In genomic region chr5:145869753-145870152, GRCh38 we compare ENCODE assay signal across 37 cellular contexts. TPM values are rescaled to one million over a fixed set of nuclear protein-coding genes. Genes with fewer than 3 reads are reported as not detected.
"Had no signal": no experiment of that assay in that cellular context is flagged by ENCODE, and none has a peak within 500 bp of the region (broad histone marks: within the 10 kb centered on the region; RNA-seq: fewer than 3 reads in every experiment).

No MANE protein-coding gene starts in this region.

- H3K36me3 ChIP-seq: adrenal gland, ascending aorta, brain microvascular endothelial cell, breast epithelium, cardiac muscle cell had no signal

- ATAC-seq: activated naive CD4-positive, alpha-beta T cell treated with anti-CD3 and anti-CD28 coated beads, Interleukin-2, amount 50 U/mL, for 72 hours; activated naive CD8-positive, alpha-beta T cell treated with anti-CD3 and anti-CD28 coated beads, Interleukin-2, amount 50 U/mL, for 24 hours; activated T-cell treated with anti-CD3 and anti-CD28 coated beads, Interleukin-2, amount 50 U/mL, for 4 hours; activated T-cell treated with anti-CD3 and anti-CD28 coated beads, Interleukin-2, amount 50 U/mL, for 72 hours; activated T-helper 17 cell treated with anti-CD3 and anti-CD28 coated beads, Interleukin-2, amount 50 U/mL, for 72 hours; body of pancreas had no signal

- DNase-seq: activated effector memory CD4-positive, alpha-beta T cell treated with anti-CD3 and anti-CD28 coated beads, Interleukin-2, amount 50 U/mL, for 16 hours; activated effector memory CD4-positive, alpha-beta T cell treated with Interleukin-2 at 50 U/mL for 16 hours; activated gamma-delta T cell; activated gamma-delta T cell treated with Interleukin-2 at 50 U/mL for 16 hours; activated naive CD4-positive, alpha-beta T cell; activated naive CD4-positive, alpha-beta T cell treated with anti-CD3 and anti-CD28 coated beads for 36 hours; activated naive CD4-positive, alpha-beta T cell treated with anti-CD3 and anti-CD28 coated beads, Interleukin-2, amount 10 ng/mL, durations not matched to agents 7 days and 5 days; activated naive CD4-positive, alpha-beta T cell treated with anti-CD3 and anti-CD28 coated beads, Interleukin-2, amount 50 U/mL, for 16 hours; activated naive CD4-positive, alpha-beta T cell treated with Interleukin-2 at 50 U/mL for 16 hours; activated naive CD8-positive, alpha-beta T cell treated with anti-CD3 and anti-CD28 coated beads for 36 hours; activated naive CD8-positive, alpha-beta T cell treated with anti-CD3 and anti-CD28 coated beads, Interleukin-2, amount 10 ng/mL, durations not matched to agents 7 days and 5 days; activated naive CD8-positive, alpha-beta T cell treated with anti-CD3 and anti-CD28 coated beads, Interleukin-2, amount 50 U/mL, for 24 hours; activated T-cell treated with anti-CD3 and anti-CD28 coated beads, Interleukin-2, amount 50 U/mL, for 1 hour; activated T-cell treated with anti-CD3 and anti-CD28 coated beads, Interleukin-2, amount 50 U/mL, for 24 hours; activated T-cell treated with anti-CD3 and anti-CD28 coated beads, Interleukin-2, amount 50 U/mL, for 4 hours; activated T-cell treated with anti-CD3 and anti-CD28 coated beads, Interleukin-2, amount 50 U/mL, for 48 hours; activated T-cell treated with anti-CD3 and anti-CD28 coated beads, Interleukin-2, amount 50 U/mL, for 72 hours; adrenal gland; amniotic stem cell; amygdala; anterior cingulate cortex; aorta; body of pancreas; brain microvascular endothelial cell; caudate nucleus; central memory CD4-positive, alpha-beta T cell; cerebellar nuclear complex had no signal

- H3K27me3 ChIP-seq: adrenal gland, ascending aorta, body of pancreas, brain microvascular endothelial cell, breast epithelium, cardiac muscle cell had no signal

- H3K4me1 ChIP-seq: adrenal gland, ascending aorta, body of pancreas, breast epithelium had no signal

- H3K27ac ChIP-seq: adrenal gland, ascending aorta, body of pancreas, brain microvascular endothelial cell, breast epithelium, cardiac muscle cell had no signal

- H3K9me3 ChIP-seq: adrenal gland, ascending aorta, body of pancreas, breast epithelium had no signal

- H3K4me3 ChIP-seq: adrenal gland, ascending aorta, body of pancreas, breast epithelium, cardiac muscle cell had no signal

RNA-seq across cellular contexts. Expression of gene GRXCR2, which starts 3.1 kb away (rescaled TPM):
- total RNA-seq: activated naive CD4-positive, alpha-beta T cell treated with anti-CD3 and anti-CD28 coated beads for 36 hours; activated naive CD4-positive, alpha-beta T cell treated with anti-CD3 and anti-CD28 coated beads, Interleukin-2, amount 50 U/mL, for 72 hours; activated naive CD8-positive, alpha-beta T cell treated with anti-CD3 and anti-CD28 coated beads for 36 hours; activated naive CD8-positive, alpha-beta T cell treated with anti-CD3 and anti-CD28 coated beads, Interleukin-2, amount 10 ng/mL, durations not matched to agents 7 days and 5 days; activated T-cell treated with anti-CD3 and anti-CD28 coated beads, Interleukin-2, amount 50 U/mL, for 4 hours; activated T-cell treated with anti-CD3 and anti-CD28 coated beads, Interleukin-2, amount 50 U/mL, for 72 hours; activated T-helper 1 cell treated with anti-CD3 and anti-CD28 coated beads, Interleukin-12 subunit alpha, Interleukin-12 subunit beta, Interleukin-2, Interleukin-4 antibody, amounts not matched to agents 30 ng/mL and 10 ng/mL and 1 ng/mL, durations not matched to agents 14 hours and 24 hours and 36 hours; activated T-helper 17 cell treated with anti-CD3 and anti-CD28 coated beads, Interleukin-2, amount 50 U/mL, for 72 hours; activated T-helper 2 cell treated with anti-CD3 and anti-CD28 coated beads, Interferon-gamma antibody, Interleukin-2, Interleukin-4, amounts not matched to agents 10 μg/mL and 5 μg/mL and 100 μg/mL, durations not matched to agents 14 hours and 24 hours and 36 hours; adrenal gland; aorta; ascending aorta; astrocyte; body of pancreas; bronchial epithelial cell; cardiac muscle cell; cerebellum had no signal
